ENCODE assay signal across 1 cellular context in genomic region chr9:76703270-76703669, GRCh38.
TF ChIP-seq lines count a peak whose summit lies in the region.

No MANE protein-coding gene starts in this region.

TF ChIP-seq in HepG2, 621 proteins besides CTCF, POLR2A, EP300 and RAD21 (continued from another document):
- TF ChIP-seq, protein P1, sequence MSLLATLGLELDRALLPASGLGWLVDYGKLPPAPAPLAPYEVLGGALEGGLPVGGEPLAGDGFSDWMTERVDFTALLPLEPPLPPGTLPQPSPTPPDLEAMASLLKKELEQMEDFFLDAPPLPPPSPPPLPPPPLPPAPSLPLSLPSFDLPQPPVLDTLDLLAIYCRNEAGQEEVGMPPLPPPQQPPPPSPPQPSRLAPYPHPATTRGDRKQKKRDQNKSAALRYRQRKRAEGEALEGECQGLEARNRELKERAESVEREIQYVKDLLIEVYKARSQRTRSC (CRISPR knock-in tag; IDR thresholded peaks at IDR 0.05; ENCODE audit: low read depth), result no peak
- TF ChIP-seq REPIN1 (CRISPR knock-in tag; IDR thresholded peaks at IDR 0.05; ENCODE audit: borderline replicate concordance, low read depth) (no peak), HCFC1 (IDR thresholded peaks at IDR 0.05; ENCODE audit: low read depth, low read length) (no peak), CBX1 (IDR thresholded peaks at IDR 0.05; ENCODE audit: low read depth) (no peak), RXRB (CRISPR knock-in tag; IDR thresholded peaks at IDR 0.05; ENCODE audit: borderline replicate concordance) (no peak), GTF3A (CRISPR knock-in tag; conservative IDR thresholded peaks at IDR 0.05) (no peak), ZNF83 (CRISPR knock-in tag; IDR thresholded peaks at IDR 0.05; ENCODE audit: borderline replicate concordance) (no peak), KDM2A (CRISPR knock-in tag; IDR thresholded peaks at IDR 0.05; ENCODE audit: borderline replicate concordance, low read depth) (no peak), NFE2L1 (CRISPR knock-in tag; IDR thresholded peaks at IDR 0.05; ENCODE audit: borderline replicate concordance) (no peak)
- TF ChIP-seq, protein P2, sequence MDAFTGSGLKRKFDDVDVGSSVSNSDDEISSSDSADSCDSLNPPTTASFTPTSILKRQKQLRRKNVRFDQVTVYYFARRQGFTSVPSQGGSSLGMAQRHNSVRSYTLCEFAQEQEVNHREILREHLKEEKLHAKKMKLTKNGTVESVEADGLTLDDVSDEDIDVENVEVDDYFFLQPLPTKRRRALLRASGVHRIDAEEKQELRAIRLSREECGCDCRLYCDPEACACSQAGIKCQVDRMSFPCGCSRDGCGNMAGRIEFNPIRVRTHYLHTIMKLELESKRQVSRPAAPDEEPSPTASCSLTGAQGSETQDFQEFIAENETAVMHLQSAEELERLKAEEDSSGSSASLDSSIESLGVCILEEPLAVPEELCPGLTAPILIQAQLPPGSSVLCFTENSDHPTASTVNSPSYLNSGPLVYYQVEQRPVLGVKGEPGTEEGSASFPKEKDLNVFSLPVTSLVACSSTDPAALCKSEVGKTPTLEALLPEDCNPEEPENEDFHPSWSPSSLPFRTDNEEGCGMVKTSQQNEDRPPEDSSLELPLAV (CRISPR knock-in tag; conservative IDR thresholded peaks at IDR 0.05; ENCODE audit: low read depth), result no peak
- TF ChIP-seq, protein P3, sequence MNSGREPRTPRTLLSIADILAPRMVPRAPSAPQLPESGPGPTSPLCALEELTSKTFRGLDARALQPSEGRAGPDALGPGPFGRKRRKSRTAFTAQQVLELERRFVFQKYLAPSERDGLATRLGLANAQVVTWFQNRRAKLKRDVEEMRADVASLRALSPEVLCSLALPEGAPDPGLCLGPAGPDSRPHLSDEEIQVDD (CRISPR knock-in tag; IDR thresholded peaks at IDR 0.05; ENCODE audit: borderline replicate concordance), result no peak
- TF ChIP-seq, protein P4, sequence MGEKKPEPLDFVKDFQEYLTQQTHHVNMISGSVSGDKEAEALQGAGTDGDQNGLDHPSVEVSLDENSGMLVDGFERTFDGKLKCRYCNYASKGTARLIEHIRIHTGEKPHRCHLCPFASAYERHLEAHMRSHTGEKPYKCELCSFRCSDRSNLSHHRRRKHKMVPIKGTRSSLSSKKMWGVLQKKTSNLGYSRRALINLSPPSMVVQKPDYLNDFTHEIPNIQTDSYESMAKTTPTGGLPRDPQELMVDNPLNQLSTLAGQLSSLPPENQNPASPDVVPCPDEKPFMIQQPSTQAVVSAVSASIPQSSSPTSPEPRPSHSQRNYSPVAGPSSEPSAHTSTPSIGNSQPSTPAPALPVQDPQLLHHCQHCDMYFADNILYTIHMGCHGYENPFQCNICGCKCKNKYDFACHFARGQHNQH (CRISPR knock-in tag; IDR thresholded peaks at IDR 0.05), result no peak
